22 cellular contexts compared by ENCODE assay signal in genomic region chr6:133447924-133448323, GRCh38.
DNase-seq lines count a peak whose midpoint lies in the region; ATAC-seq and TF ChIP-seq lines count a peak whose summit lies in the region.
"Had no signal": no experiment of that assay in that cellular context is flagged by ENCODE, and none has a peak within 500 bp of the region (broad histone marks: within the 10 kb centered on the region; RNA-seq: fewer than 3 reads in every experiment).

No MANE protein-coding gene starts in this region.

- in situ Hi-C loops in GM23248 (cut with MboI), result no loop called here
- in situ Hi-C loops in gastrocnemius medialis (cut with MboI; ENCODE audit: low sequenced_read_pairs in 4 of 4), result no loop called here

- no peaks in the 10 kb centered on the region for H3K9me2 ChIP-seq in GM23248 (ENCODE audit: insufficient read depth)

- no peaks in the 10 kb centered on the region for H3K4me1 ChIP-seq in GM23248 (ENCODE audit: insufficient read depth)
- H3K4me1 ChIP-seq in gastrocnemius medialis, result no peaks in the 10 kb centered on the region
- H3K4me1 ChIP-seq: pancreas, right atrium auricular region, SJSA1, transverse colon had no signal

- H3K9me3 ChIP-seq in GM23248 (ENCODE audit: low read depth), result no peaks in the 10 kb centered on the region
- no peaks in the 10 kb centered on the region for H3K9me3 ChIP-seq in gastrocnemius medialis
- H3K9me3 ChIP-seq: pancreas, right atrium auricular region, SJSA1, transverse colon had no signal

- H3K4me3 ChIP-seq in GM23248 (no peak overlapping the region), NB4 (ENCODE audit: low read depth, low read length) (no peak overlapping the region), fibroblast of mammary gland (ENCODE audit: control insufficient read depth, low read depth, low read length) (no peak overlapping the region), gastrocnemius medialis (no peak overlapping the region)
- H3K4me3 ChIP-seq: pancreas, right atrium auricular region, SJSA1, transverse colon had no signal

- H3K27me3 ChIP-seq in GM23248 (replicated peaks; ENCODE audit: insufficient read depth) (no peaks in the 10 kb centered on the region), gastrocnemius medialis (no peaks in the 10 kb centered on the region)
- H3K27me3 ChIP-seq: pancreas, right atrium auricular region, SJSA1, transverse colon had no signal

- no peak overlapping the region for H2AFZ ChIP-seq in GM23248

- H3F3A ChIP-seq in GM23248 (ENCODE audit: insufficient read depth), result no peaks in the 10 kb centered on the region

- no peaks in the 10 kb centered on the region for H3K79me2 ChIP-seq in GM23248 (ENCODE audit: insufficient read depth)

- no peak for ATAC-seq in gastrocnemius medialis
- ATAC-seq in HG03196 (IDR thresholded peaks at IDR 0.05; ENCODE audit: unreplicated experiment), result no peak

- no peaks in the 10 kb centered on the region for H3K36me3 ChIP-seq in GM23248 (ENCODE audit: low read depth)
- H3K36me3 ChIP-seq in gastrocnemius medialis, result no peaks in the 10 kb centered on the region
- H3K36me3 ChIP-seq: pancreas, right atrium auricular region, SJSA1, transverse colon had no signal

- H4K20me1 ChIP-seq in GM23248 (ENCODE audit: insufficient read depth), result no peaks in the 10 kb centered on the region

- no peak overlapping the region for H3K27ac ChIP-seq in GM23248
- H3K27ac ChIP-seq in gastrocnemius medialis, result no peak overlapping the region
- H3K27ac ChIP-seq: pancreas, right atrium auricular region, SJSA1, transverse colon had no signal

- intact Hi-C loops in gastrocnemius medialis (cut with DNase I; ENCODE audit: low total_unique reads), result no loop called here

- TF ChIP-seq POLR2A in NB4 (IDR thresholded peaks at IDR 0.05; ENCODE audit: extremely low read depth, insufficient read length), result no peak
- TF ChIP-seq POLR2A in gastrocnemius medialis (IDR thresholded peaks at IDR 0.05), result no peak

- DNase-seq in GM23248, result peak; percentile 65
- DNase-seq in NB4 (ENCODE audit: low read depth), result peak; percentile 6
- DNase-seq in fibroblast of mammary gland (ENCODE audit: low read depth), result peak; percentile 49
- DNase-seq in pons (ENCODE audit: low spot score), result peak; percentile 16
- DNase-seq in gastrocnemius medialis, result no peak
- no peak for DNase-seq in stimulated activated CD4-positive, alpha-beta T cell treated with anti-CD3 and anti-CD28 coated beads, Interleukin-4, amount 100 ng/mL, for 4 hours
- DNase-seq: activated CD4-positive, alpha-beta T cell treated with anti-CD3 and anti-CD28 coated beads for 48 hours; activated naive CD4-positive, alpha-beta T cell treated with anti-CD3 and anti-CD28 coated beads, Interleukin-2, amount 50 U/mL, for 16 hours; aorta; CD4-positive, alpha-beta memory T cell; DMS 273 treated with DMSO at 0.1 percent for 48 hours; HFFc6; islet precursor cell; NCI-H1694 treated with DMSO at 0.1 percent for 48 hours; NCI-H69; pancreas; stimulated activated CD4-positive, alpha-beta T cell treated with anti-CD3 and anti-CD28 coated beads, Interleukin-15, amount 100 ng/mL, for 24 hours; T-helper 2 cell; transverse colon had no signal

- TF ChIP-seq CTCF in NB4 (IDR thresholded peaks at IDR 0.05; ENCODE audit: low read depth, low read length) (no peak), fibroblast of mammary gland (conservative IDR thresholded peaks at IDR 0.05; ENCODE audit: control insufficient read depth, insufficient read depth, low read depth, low read length) (no peak), gastrocnemius medialis (IDR thresholded peaks at IDR 0.05 in 4 of 5, conservative IDR thresholded peaks at IDR 0.05 in 1 of 5) (no peak)

- H3K9ac ChIP-seq in GM23248, result no peak overlapping the region

- no peak overlapping the region for H3K4me2 ChIP-seq in GM23248 (ENCODE audit: unreplicated experiment)

Comparison
In these comparisons a context has a peak if more than half of its experiments do, and no peak if none do; other contexts are left out.
1. DNase-seq: peak in GM23248 (single experiment), NB4 (single experiment), fibroblast of mammary gland (single experiment) and pons (single experiment); none in gastrocnemius medialis (0 of 2) and stimulated activated CD4-positive, alpha-beta T cell treated with anti-CD3 and anti-CD28 coated beads, Interleukin-4, amount 100 ng/mL, for 4 hours (0 of 2).